In the genomic region with DNA sequence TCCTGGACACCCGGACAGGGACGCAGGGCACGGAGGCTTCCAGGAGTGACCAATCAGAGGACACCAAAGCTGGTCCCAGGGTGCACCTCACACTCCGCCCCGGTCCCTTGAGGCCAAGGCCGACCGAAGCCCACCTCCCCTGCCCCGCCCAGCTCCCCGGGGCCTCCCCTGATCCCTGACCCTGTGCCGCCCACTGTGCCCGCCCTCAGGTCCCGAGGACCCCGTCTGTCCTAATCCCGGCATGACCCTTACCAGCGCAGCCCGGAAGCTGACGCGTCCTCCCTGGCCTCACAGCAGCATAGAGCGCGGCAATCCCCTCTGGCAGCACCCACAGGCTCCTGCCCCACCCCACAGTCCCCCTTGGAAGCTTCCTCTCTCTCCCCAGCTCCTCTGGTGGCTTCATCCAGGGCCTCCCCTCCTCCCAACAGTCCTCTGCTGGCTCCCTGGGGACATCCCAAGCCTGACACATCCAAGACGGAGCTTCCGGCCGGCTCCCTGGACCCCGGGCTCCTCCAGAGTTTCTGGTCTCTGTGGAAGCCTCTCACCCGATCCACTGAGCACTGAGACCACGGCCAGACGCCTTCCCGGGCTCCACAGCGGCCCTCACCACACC, we compare ENCODE assay signal across 1 cellular context.
A peak's percentile ranks its signal among the peaks of the same experiment; 100 is the strongest.
TF ChIP-seq lines count a peak whose summit lies in the region.

No MANE protein-coding gene starts in this region.

TF ChIP-seq in HepG2, 621 proteins besides CTCF, POLR2A, EP300 and RAD21 (continued from another document and continues in another):
- TF ChIP-seq ZBTB4 (CRISPR knock-in tag; IDR thresholded peaks at IDR 0.05; ENCODE audit: borderline replicate concordance) (no peak; the same call in 1 of the 2 replicates), MYPOP (CRISPR knock-in tag; IDR thresholded peaks at IDR 0.05) (no peak), HMGA1 (CRISPR knock-in tag; conservative IDR thresholded peaks at IDR 0.05) (no peak), TFDP1 (CRISPR knock-in tag; IDR thresholded peaks at IDR 0.05; ENCODE audit: borderline replicate concordance) (peak; percentile 62; the same call in 1 of the 2 replicates), ZNF446 (CRISPR knock-in tag; IDR thresholded peaks at IDR 0.05) (no peak), ZNF7 (CRISPR knock-in tag; IDR thresholded peaks at IDR 0.05) (no peak), HNF4G (IDR thresholded peaks at IDR 0.05; ENCODE audit: borderline replicate concordance, low read depth, low read length) (peak; percentile 83), HNF4G (CRISPR knock-in tag; IDR thresholded peaks at IDR 0.05; ENCODE audit: borderline replicate concordance, low read depth) (peak; percentile 78; the same call in 1 of the 2 replicates), TP53 (CRISPR knock-in tag; conservative IDR thresholded peaks at IDR 0.05) (no peak), ZSCAN22 (CRISPR knock-in tag; IDR thresholded peaks at IDR 0.05) (no peak; the same call in 1 of the 2 replicates), ZFP82 (CRISPR knock-in tag; IDR thresholded peaks at IDR 0.05; ENCODE audit: borderline replicate concordance) (no peak), ZNF816 (CRISPR knock-in tag; IDR thresholded peaks at IDR 0.05; ENCODE audit: borderline replicate concordance) (no peak), CEBPB (IDR thresholded peaks at IDR 0.05; ENCODE audit: borderline replicate concordance, low read depth, low read length) (no peak), ZC3H4 (CRISPR knock-in tag; IDR thresholded peaks at IDR 0.05; ENCODE audit: borderline replicate concordance) (no peak), ZNF704 (CRISPR knock-in tag; IDR thresholded peaks at IDR 0.05; ENCODE audit: borderline replicate concordance) (no peak), ZNF251 (CRISPR knock-in tag; IDR thresholded peaks at IDR 0.05) (no peak), TSC22D2 (CRISPR knock-in tag; IDR thresholded peaks at IDR 0.05; ENCODE audit: borderline replicate concordance) (no peak), ZNF232 (CRISPR knock-in tag; IDR thresholded peaks at IDR 0.05; ENCODE audit: borderline replicate concordance) (no peak), ZNF781 (CRISPR knock-in tag; IDR thresholded peaks at IDR 0.05; ENCODE audit: borderline replicate concordance, not compliant biosample characterization) (peak; percentile 36), PAF1 (CRISPR knock-in tag; IDR thresholded peaks at IDR 0.05) (no peak), KMT2A (CRISPR knock-in tag; IDR thresholded peaks at IDR 0.05) (no peak), ZNF30 (CRISPR knock-in tag; IDR thresholded peaks at IDR 0.05) (no peak), ELF4 (CRISPR knock-in tag; IDR thresholded peaks at IDR 0.05; ENCODE audit: borderline replicate concordance) (0 out of 2 replicates have a peak, but pooled peaks have one; percentile 29), MXI1 (IDR thresholded peaks at IDR 0.05; ENCODE audit: borderline replicate concordance, low read depth, low read length) (no peak; the same call in 2 of the 3 replicates), ZNF720 (CRISPR knock-in tag; IDR thresholded peaks at IDR 0.05) (no peak), ZNF160 (CRISPR knock-in tag; IDR thresholded peaks at IDR 0.05) (peak; percentile 77; the same call in 1 of the 2 replicates), ZNF451 (CRISPR knock-in tag; IDR thresholded peaks at IDR 0.05) (peak; percentile 39; the same call in 1 of the 2 replicates), ZNF740 (CRISPR knock-in tag; IDR thresholded peaks at IDR 0.05) (no peak), ZHX1 (CRISPR knock-in tag; IDR thresholded peaks at IDR 0.05; ENCODE audit: low read depth) (peak; percentile 78; the same call in 1 of the 2 replicates), FLYWCH1 (CRISPR knock-in tag; IDR thresholded peaks at IDR 0.05) (no peak), TBL1XR1 (IDR thresholded peaks at IDR 0.05; ENCODE audit: borderline replicate concordance, low read length, partially characterized antibody) (no peak), BCL6 (CRISPR knock-in tag; IDR thresholded peaks at IDR 0.05) (peak; percentile 83), NONO (IDR thresholded peaks at IDR 0.05) (no peak), NONO (CRISPR knock-in tag; conservative IDR thresholded peaks at IDR 0.05) (peak; percentile 93), ZNF260 (CRISPR knock-in tag; IDR thresholded peaks at IDR 0.05; ENCODE audit: borderline replicate concordance, low read depth) (no peak), ZNF761 (CRISPR knock-in tag; conservative IDR thresholded peaks at IDR 0.05) (0 out of 2 replicates have a peak, but pooled peaks have one; percentile 20), ZNF703 (CRISPR knock-in tag; IDR thresholded peaks at IDR 0.05; ENCODE audit: borderline replicate concordance) (no peak), THYN1 (CRISPR knock-in tag; IDR thresholded peaks at IDR 0.05; ENCODE audit: borderline replicate concordance, low read depth) (no peak)
- TF ChIP-seq, protein P1, sequence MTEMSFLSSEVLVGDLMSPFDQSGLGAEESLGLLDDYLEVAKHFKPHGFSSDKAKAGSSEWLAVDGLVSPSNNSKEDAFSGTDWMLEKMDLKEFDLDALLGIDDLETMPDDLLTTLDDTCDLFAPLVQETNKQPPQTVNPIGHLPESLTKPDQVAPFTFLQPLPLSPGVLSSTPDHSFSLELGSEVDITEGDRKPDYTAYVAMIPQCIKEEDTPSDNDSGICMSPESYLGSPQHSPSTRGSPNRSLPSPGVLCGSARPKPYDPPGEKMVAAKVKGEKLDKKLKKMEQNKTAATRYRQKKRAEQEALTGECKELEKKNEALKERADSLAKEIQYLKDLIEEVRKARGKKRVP (CRISPR knock-in tag; IDR thresholded peaks at IDR 0.05): no peak
- TF ChIP-seq, protein P2, sequence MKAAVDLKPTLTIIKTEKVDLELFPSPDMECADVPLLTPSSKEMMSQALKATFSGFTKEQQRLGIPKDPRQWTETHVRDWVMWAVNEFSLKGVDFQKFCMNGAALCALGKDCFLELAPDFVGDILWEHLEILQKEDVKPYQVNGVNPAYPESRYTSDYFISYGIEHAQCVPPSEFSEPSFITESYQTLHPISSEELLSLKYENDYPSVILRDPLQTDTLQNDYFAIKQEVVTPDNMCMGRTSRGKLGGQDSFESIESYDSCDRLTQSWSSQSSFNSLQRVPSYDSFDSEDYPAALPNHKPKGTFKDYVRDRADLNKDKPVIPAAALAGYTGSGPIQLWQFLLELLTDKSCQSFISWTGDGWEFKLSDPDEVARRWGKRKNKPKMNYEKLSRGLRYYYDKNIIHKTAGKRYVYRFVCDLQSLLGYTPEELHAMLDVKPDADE (CRISPR knock-in tag; IDR thresholded peaks at IDR 0.05): no peak
- TF ChIP-seq, protein P3, sequence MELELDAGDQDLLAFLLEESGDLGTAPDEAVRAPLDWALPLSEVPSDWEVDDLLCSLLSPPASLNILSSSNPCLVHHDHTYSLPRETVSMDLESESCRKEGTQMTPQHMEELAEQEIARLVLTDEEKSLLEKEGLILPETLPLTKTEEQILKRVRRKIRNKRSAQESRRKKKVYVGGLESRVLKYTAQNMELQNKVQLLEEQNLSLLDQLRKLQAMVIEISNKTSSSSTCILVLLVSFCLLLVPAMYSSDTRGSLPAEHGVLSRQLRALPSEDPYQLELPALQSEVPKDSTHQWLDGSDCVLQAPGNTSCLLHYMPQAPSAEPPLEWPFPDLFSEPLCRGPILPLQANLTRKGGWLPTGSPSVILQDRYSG (CRISPR knock-in tag; IDR thresholded peaks at IDR 0.05): no peak
- TF ChIP-seq, protein P4, sequence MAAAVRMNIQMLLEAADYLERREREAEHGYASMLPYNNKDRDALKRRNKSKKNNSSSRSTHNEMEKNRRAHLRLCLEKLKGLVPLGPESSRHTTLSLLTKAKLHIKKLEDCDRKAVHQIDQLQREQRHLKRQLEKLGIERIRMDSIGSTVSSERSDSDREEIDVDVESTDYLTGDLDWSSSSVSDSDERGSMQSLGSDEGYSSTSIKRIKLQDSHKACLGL (CRISPR knock-in tag; IDR thresholded peaks at IDR 0.05): peak; percentile 57; the same call in 1 of the 2 replicates
- TF ChIP-seq, protein P5, sequence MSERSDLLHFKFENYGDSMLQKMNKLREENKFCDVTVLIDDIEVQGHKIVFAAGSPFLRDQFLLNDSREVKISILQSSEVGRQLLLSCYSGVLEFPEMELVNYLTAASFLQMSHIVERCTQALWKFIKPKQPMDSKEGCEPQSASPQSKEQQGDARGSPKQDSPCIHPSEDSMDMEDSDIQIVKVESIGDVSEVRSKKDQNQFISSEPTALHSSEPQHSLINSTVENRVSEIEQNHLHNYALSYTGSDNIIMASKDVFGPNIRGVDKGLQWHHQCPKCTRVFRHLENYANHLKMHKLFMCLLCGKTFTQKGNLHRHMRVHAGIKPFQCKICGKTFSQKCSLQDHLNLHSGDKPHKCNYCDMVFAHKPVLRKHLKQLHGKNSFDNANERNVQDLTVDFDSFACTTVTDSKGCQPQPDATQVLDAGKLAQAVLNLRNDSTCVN (CRISPR knock-in tag; IDR thresholded peaks at IDR 0.05; ENCODE audit: borderline replicate concordance): no peak
- TF ChIP-seq, protein P6, sequence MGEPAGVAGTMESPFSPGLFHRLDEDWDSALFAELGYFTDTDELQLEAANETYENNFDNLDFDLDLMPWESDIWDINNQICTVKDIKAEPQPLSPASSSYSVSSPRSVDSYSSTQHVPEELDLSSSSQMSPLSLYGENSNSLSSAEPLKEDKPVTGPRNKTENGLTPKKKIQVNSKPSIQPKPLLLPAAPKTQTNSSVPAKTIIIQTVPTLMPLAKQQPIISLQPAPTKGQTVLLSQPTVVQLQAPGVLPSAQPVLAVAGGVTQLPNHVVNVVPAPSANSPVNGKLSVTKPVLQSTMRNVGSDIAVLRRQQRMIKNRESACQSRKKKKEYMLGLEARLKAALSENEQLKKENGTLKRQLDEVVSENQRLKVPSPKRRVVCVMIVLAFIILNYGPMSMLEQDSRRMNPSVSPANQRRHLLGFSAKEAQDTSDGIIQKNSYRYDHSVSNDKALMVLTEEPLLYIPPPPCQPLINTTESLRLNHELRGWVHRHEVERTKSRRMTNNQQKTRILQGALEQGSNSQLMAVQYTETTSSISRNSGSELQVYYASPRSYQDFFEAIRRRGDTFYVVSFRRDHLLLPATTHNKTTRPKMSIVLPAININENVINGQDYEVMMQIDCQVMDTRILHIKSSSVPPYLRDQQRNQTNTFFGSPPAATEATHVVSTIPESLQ (CRISPR knock-in tag; conservative IDR thresholded peaks at IDR 0.05): no peak
